ENCODE assay signal across 1 cellular context in the genomic region with DNA sequence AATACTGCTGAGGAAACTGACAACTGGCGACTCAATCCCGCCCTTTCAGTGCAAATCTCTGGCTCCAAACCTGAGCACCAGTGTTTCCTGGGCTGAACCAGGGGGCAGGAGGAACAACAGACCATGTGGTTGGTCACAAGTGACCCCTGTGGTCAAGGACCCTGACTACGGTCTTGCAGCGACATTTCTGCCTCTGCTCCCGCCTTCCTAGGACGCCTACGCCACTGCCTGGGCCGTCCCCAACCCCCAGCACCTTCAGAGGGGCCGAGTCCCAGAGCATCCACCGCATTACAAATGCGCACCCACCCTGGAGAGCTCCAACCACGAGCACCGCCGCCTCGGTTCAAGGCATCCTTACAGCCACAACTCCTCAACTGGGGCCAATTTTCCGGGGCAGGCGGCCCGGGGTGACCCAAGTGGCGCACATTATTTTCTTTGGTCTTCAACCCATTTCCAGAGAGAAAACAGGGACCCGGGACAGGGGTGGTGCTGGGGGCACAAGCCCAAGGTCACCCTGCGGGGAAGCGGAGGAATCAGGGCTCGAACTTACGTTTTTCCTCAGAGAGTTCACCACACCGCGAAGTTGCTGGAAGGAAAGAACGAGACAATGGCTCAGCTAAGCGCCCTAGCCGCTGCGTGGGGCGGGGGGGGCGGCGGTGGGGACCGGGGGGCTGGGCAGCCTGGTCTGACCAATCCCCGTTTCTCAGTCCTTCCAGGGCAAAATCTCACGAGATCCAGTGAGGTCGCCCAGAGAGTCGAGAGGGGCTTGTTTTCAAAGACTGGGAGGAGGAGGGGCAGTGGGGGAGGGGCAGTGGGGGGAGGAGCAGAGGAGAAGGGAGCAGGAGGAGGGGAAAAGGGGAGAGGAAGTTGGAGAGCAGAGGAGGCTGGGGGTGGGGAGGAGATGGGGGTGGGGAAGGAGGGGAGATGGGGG.
TF ChIP-seq lines count a peak whose summit lies in the region.

No MANE protein-coding gene starts in this region.

TF ChIP-seq in SK-N-SH treated with all-trans-retinoic acid at 6 μM for 48 hours, 23 proteins besides CTCF, POLR2A, EP300 and RAD21 (continued from another document):
- TF ChIP-seq, protein P1, sequence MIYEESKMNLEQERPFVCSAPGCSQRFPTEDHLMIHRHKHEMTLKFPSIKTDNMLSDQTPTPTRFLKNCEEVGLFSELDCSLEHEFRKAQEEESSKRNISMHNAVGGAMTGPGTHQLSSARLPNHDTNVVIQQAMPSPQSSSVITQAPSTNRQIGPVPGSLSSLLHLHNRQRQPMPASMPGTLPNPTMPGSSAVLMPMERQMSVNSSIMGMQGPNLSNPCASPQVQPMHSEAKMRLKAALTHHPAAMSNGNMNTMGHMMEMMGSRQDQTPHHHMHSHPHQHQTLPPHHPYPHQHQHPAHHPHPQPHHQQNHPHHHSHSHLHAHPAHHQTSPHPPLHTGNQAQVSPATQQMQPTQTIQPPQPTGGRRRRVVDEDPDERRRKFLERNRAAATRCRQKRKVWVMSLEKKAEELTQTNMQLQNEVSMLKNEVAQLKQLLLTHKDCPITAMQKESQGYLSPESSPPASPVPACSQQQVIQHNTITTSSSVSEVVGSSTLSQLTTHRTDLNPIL (CRISPR knock-in tag; IDR thresholded peaks at IDR 0.05; ENCODE audit: low read depth): no peak
- no peak for TF ChIP-seq CSDC2 (CRISPR knock-in tag; IDR thresholded peaks at IDR 0.05)
- TF ChIP-seq BACH2 (CRISPR knock-in tag; IDR thresholded peaks at IDR 0.05; ENCODE audit: borderline replicate concordance): no peak
